ENCODE assay signal across 11 cellular contexts in genomic region chr4:130028552-130028951, GRCh38.
DNase-seq lines count a peak whose midpoint lies in the region; ATAC-seq and FAIRE-seq lines count a peak whose summit lies in the region.
"Had no signal": no experiment of that assay in that cellular context is flagged by ENCODE, and none has a peak within 500 bp of the region (broad histone marks: within the 10 kb centered on the region; RNA-seq: fewer than 3 reads in every experiment).

No MANE protein-coding gene starts in this region.

- DNase-seq in KBM-7: peak; percentile 93
- no peak for DNase-seq in left lobe of liver (ENCODE audit: low spot score)
- no peak for DNase-seq in dermis blood vessel endothelial cell
- no peak for DNase-seq in urothelium cell line (ENCODE audit: low spot score)
- no peak for DNase-seq in ACHN
- DNase-seq in H7: no peak
- DNase-seq: activated CD8-positive, alpha-beta memory T cell treated with anti-CD3 and anti-CD28 coated beads, Interleukin-2, amount 10 ng/mL, durations not matched to agents 7 days and 5 days; glutamatergic neuron; natural killer cell had no signal

- no peak overlapping the region for H3K4me3 ChIP-seq in H7 (ENCODE audit: insufficient read depth, low read depth, low read length)

- in situ Hi-C loops in KBM-7 (cut with MboI; ENCODE audit: low pct_unique_long_range_greater_than_20kb, low sequenced_read_pairs) (no loop called here), ACHN (cut with HindIII; ENCODE audit: low pct_ligation_motif_present, low pct_unique_long_range_greater_than_20kb, low sequenced_read_pairs) (no loop called here)

- ATAC-seq in GM19035 (IDR thresholded peaks at IDR 0.05; ENCODE audit: unreplicated experiment): peak; percentile 61
- ATAC-seq in HG02678 (IDR thresholded peaks at IDR 0.05; ENCODE audit: unreplicated experiment): peak; percentile 87
- ATAC-seq in left lobe of liver: peak; percentile 34
- ATAC-seq: activated CD8-positive, alpha-beta memory T cell treated with anti-CD3 and anti-CD28 coated beads, Interleukin-2, amount 10 ng/mL, durations not matched to agents 7 days and 5 days; natural killer cell had no signal

- FAIRE-seq in urothelium cell line (lab: Jason Lieb, UNC): no peak

- H3K27me3 ChIP-seq in H7 (ENCODE audit: control insufficient read depth, insufficient read depth, low read length): no peaks in the 10 kb centered on the region

- H3K36me3 ChIP-seq in H7 (replicated peaks; ENCODE audit: control insufficient read depth, insufficient read depth, low read length): no peaks in the 10 kb centered on the region

Comparison
In these comparisons a context has a peak if more than half of its experiments do, and no peak if none do; other contexts are left out.
1. ATAC-seq: peak in every context shown above with its lines; median percentile 87 in HG02678; 61 in GM19035; 34 in left lobe of liver.